ENCODE assay signal across 16 cellular contexts in genomic region chr1:43619314-43619790, GRCh38. TPM values are rescaled to one million over a fixed set of nuclear protein-coding genes. Genes with fewer than 3 reads are reported as not detected.
DNase-seq lines count a peak whose midpoint lies in the region; ATAC-seq and TF ChIP-seq lines count a peak whose summit lies in the region.
"Had no signal": no experiment of that assay in that cellular context is flagged by ENCODE, and none has a peak within 500 bp of the region (broad histone marks: within the 10 kb centered on the region; RNA-seq: fewer than 3 reads in every experiment).

No MANE protein-coding gene starts in this region.

- H2AFZ ChIP-seq in HCT116 (ENCODE audit: low read depth, low read length, poor library complexity, severe bottlenecking) (no peak overlapping the region), osteoblast (ENCODE audit: low read length) (no peak overlapping the region)
- H2AFZ ChIP-seq: GM23338 had no signal

- intact Hi-C loops in HCT116 (cut with micrococcal nuclease), result no loop called here

- peaks cover 9% of the 10 kb centered on the region for H3K4me1 Mint-ChIP-seq in chondrocyte (ENCODE audit: low read depth)
- H3K4me1 Mint-ChIP-seq: CD4-positive, alpha-beta memory T cell; GM23338 had no signal

- H3K36me3 ChIP-seq in HCT116 (ENCODE audit: control insufficient read depth in 1 of 2, insufficient read depth in 2 of 2, low read length in 2 of 2) (peaks cover 37 to 52% of the 10 kb centered on the region in 2 experiments), osteoblast (ENCODE audit: insufficient read depth, low read length) (peaks cover 5% of the 10 kb centered on the region)
- H3K36me3 ChIP-seq: BE2C had no signal

- H3K27me3 Mint-ChIP-seq in chondrocyte (ENCODE audit: low read depth), result no peaks in the 10 kb centered on the region
- H3K27me3 Mint-ChIP-seq: CD4-positive, alpha-beta memory T cell had no signal

- H3K27me3 ChIP-seq in HCT116 (ENCODE audit: insufficient read depth, low read length) (no peaks in the 10 kb centered on the region), osteoblast (ENCODE audit: insufficient read depth, low read length) (no peaks in the 10 kb centered on the region)
- H3K27me3 ChIP-seq: BE2C had no signal

- H3K9me3 ChIP-seq in HCT116 (ENCODE audit: control insufficient read depth in 1 of 2, insufficient read depth in 1 of 2, low read depth in 1 of 2, low read length in 2 of 2) (no peaks in the 10 kb centered on the region), osteoblast (ENCODE audit: low read depth, low read length) (no peaks in the 10 kb centered on the region)
- H3K9me3 ChIP-seq: A549, BE2C had no signal

- H3K4me3 Mint-ChIP-seq in chondrocyte (ENCODE audit: unreplicated experiment), result no peak overlapping the region
- H3K4me3 Mint-ChIP-seq: CD4-positive, alpha-beta memory T cell; GM23338 had no signal

- H3K27ac Mint-ChIP-seq in chondrocyte (ENCODE audit: unreplicated experiment), result no peak overlapping the region
- H3K27ac Mint-ChIP-seq: CD4-positive, alpha-beta memory T cell; GM23338 had no signal

- H3K36me3 Mint-ChIP-seq in chondrocyte (ENCODE audit: low read depth), result peaks cover 16% of the 10 kb centered on the region
- H3K36me3 Mint-ChIP-seq: CD4-positive, alpha-beta memory T cell had no signal

- no peak overlapping the region for H3K9ac ChIP-seq in HCT116 (ENCODE audit: low read length)

- no peaks in the 10 kb centered on the region for H3K9me3 Mint-ChIP-seq in chondrocyte (ENCODE audit: low read depth)
- H3K9me3 Mint-ChIP-seq: GM23338 had no signal

- BruUV-seq in HCT116 (replicated peaks; lab: Mats Ljungman, UMichigan), result TSS peak; percentile 28

- H3K4me1 ChIP-seq in HCT116 (ENCODE audit: control insufficient read depth in 1 of 2, insufficient read depth in 2 of 2, low read length in 2 of 2) (no peaks in the 10 kb centered on the region), osteoblast (ENCODE audit: insufficient read depth, low read length) (peaks cover 4% of the 10 kb centered on the region)
- H3K4me1 ChIP-seq: A549, BE2C had no signal

- no peak for TF ChIP-seq RAD21 in HCT116 (IDR thresholded peaks at IDR 0.05; ENCODE audit: low read depth)

- CTCF ChIA-PET in HCT116 (lab: Charles Lee), result no interaction called here

- H3K4me3 ChIP-seq in HCT116 (replicated peaks in 1 of 2; ENCODE audit: low read depth in 1 of 2, low read length in 2 of 2), result no peak overlapping the region
- H3K4me3 ChIP-seq in osteoblast (ENCODE audit: insufficient read depth, low read length), result no peak overlapping the region
- H3K4me3 ChIP-seq: A549, GM23338 had no signal

- DNase-seq in 8988T (peak; percentile 2), HCT116 (ENCODE audit: low read depth, low spot score) (no peak), chondrocyte (ENCODE audit: low spot score) (peak; percentile 91), osteoblast (ENCODE audit: insufficient read length, low spot score, missing footprints) (peak; percentile 57)
- DNase-seq in stimulated activated CD4-positive, alpha-beta T cell treated with anti-CD3 and anti-CD28 coated beads, Interleukin-4, amount 100 ng/mL, for 4 hours, result no peak
- DNase-seq in activated CD8-positive, alpha-beta memory T cell treated with anti-CD3 and anti-CD28 coated beads, Interleukin-2, amount 50 U/mL, for 4 hours, result no peak
- DNase-seq: BE2C; CD4-positive, alpha-beta memory T cell; DMS153; DMS79 treated with DMSO at 0.1 percent for 48 hours; EL; H7 had no signal

- H3K27ac ChIP-seq in HCT116 (ENCODE audit: low read depth, low read length) (no peak overlapping the region), osteoblast (ENCODE audit: low read depth, low read length) (no peak overlapping the region)
- H3K27ac ChIP-seq: A549, C4-2B had no signal

- H3K79me2 ChIP-seq in HCT116 (ENCODE audit: insufficient read depth, low read length), result no peaks in the 10 kb centered on the region
- H3K79me2 ChIP-seq in osteoblast (ENCODE audit: insufficient read depth, low read length), result no peaks in the 10 kb centered on the region

- POLR2A ChIA-PET in HCT116 (lab: Charles Lee), result no interaction called here

- RAD21 ChIA-PET in HCT116 (lab: Charles Lee; ENCODE audit: low non-redundant PET in 1 of 2, low total read pairs in 2 of 2, uncharacterized antibody in 2 of 2, unreplicated experiment in 2 of 2), result no interaction called here

- no peak for TF ChIP-seq CTCF in HCT116 (IDR thresholded peaks at IDR 0.05 in 2 of 3, conservative IDR thresholded peaks at IDR 0.05 in 1 of 3; ENCODE audit: borderline replicate concordance in 1 of 3, insufficient read depth in 1 of 3, low read depth in 2 of 3, low read length in 2 of 3)
- TF ChIP-seq CTCF in chondrocyte (IDR thresholded peaks at IDR 0.05), result no peak
- no peak for TF ChIP-seq CTCF in osteoblast (IDR thresholded peaks at IDR 0.05; ENCODE audit: extremely low read depth, low read depth, low read length)

- H3K9me2 ChIP-seq in HCT116 (ENCODE audit: insufficient read depth), result no peaks in the 10 kb centered on the region

- ATAC-seq in HCT116 (no peak), GM18907 (IDR thresholded peaks at IDR 0.05; ENCODE audit: unreplicated experiment) (no peak)
- ATAC-seq: A549, GM23338 had no signal

- no peak overlapping the region for H3K4me2 ChIP-seq in HCT116 (ENCODE audit: low read length)
- no peak overlapping the region for H3K4me2 ChIP-seq in osteoblast (ENCODE audit: insufficient read depth, low read length)
- H3K4me2 ChIP-seq: A549, GM23338 had no signal

- TF ChIP-seq POLR2A in HCT116 (IDR thresholded peaks at IDR 0.05; ENCODE audit: borderline replicate concordance, extremely low read depth, insufficient read depth, insufficient read length), result no peak

- H4K20me1 ChIP-seq in HCT116 (ENCODE audit: insufficient read depth) (no peaks in the 10 kb centered on the region), osteoblast (ENCODE audit: insufficient read depth, low read length) (no peaks in the 10 kb centered on the region)

TF ChIP-seq in HCT116, 20 proteins besides CTCF, POLR2A, EP300 and RAD21:
- TF ChIP-seq MAX (IDR thresholded peaks at IDR 0.05) (no peak), SRF (IDR thresholded peaks at IDR 0.05; ENCODE audit: low read depth) (no peak), EGR1 (IDR thresholded peaks at IDR 0.05; ENCODE audit: low read depth) (no peak), POLR2AphosphoS5 (IDR thresholded peaks at IDR 0.05; ENCODE audit: low read depth, low read length) (no peak), YY1 (IDR thresholded peaks at IDR 0.05; ENCODE audit: extremely low read depth, insufficient replicate concordance, low read depth, low read length) (no peak), ATF3 (IDR thresholded peaks at IDR 0.05) (no peak), JUND (IDR thresholded peaks at IDR 0.05) (no peak)

RNA-seq across cellular contexts. Expression of gene KDM4A, which starts 30.6 kb away (rescaled TPM):
- total RNA-seq in HCT116 (2021; ENCODE audit: unreplicated experiment) (46.9 TPM), chondrocyte (48.3 to 50.8 TPM (median 49.8 TPM) in 3 replicates), osteoblast (47.0 and 47.4 TPM in 2 replicates)
- 33.1 and 43.6 TPM in 2 replicates for polyA plus RNA-seq in HCT116 (2012)

Comparison
In these comparisons a context has a peak if more than half of its experiments do, and no peak if none do; other contexts are left out.
1. DNase-seq: peak in 8988T (single experiment), chondrocyte (single experiment) and osteoblast (single experiment); none in HCT116 (single experiment), stimulated activated CD4-positive, alpha-beta T cell treated with anti-CD3 and anti-CD28 coated beads, Interleukin-4, amount 100 ng/mL, for 4 hours (0 of 2) and activated CD8-positive, alpha-beta memory T cell treated with anti-CD3 and anti-CD28 coated beads, Interleukin-2, amount 50 U/mL, for 4 hours (single experiment).